Comparison of ENCODE assay signal across 1 cellular context in the genomic region with DNA sequence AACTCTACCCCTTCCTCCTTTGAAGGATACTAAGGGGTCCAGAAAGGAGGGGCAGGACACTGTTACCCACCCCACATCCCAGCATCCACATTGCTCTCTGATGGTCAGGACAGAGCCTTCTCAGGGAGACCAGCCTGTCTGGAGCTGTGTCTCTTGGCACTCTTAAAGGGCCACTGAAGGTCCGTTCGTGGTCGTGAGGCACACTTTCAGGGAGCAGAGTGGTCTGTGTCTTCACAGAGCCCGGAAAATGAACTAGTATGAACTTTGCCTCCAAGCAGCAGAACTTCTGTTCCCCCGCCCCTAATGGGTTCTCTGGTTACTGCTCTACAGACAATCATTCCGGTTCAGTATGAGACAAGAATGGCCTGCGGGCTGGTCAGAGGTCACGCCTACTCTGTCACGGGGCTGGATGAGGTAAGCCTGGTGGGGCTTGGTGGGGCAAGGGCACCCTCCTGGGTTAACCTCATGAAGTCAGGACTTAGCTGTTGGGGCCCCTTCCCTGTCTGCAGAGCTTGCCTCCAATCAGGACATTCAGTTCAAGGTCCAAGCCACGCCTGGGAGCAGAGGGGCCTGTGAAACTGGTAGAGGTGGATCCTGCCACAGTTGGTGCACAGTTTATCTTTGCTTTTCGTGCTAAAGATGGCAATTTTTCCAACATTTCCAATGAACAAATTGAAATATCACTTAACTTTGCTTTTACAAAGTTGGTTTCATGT.
TF ChIP-seq lines count a peak whose summit lies in the region.

No MANE protein-coding gene starts in this region.

TF ChIP-seq in HepG2, 621 proteins besides CTCF, POLR2A, EP300 and RAD21 (continued from another document and continues in another):
- TF ChIP-seq, protein P1, sequence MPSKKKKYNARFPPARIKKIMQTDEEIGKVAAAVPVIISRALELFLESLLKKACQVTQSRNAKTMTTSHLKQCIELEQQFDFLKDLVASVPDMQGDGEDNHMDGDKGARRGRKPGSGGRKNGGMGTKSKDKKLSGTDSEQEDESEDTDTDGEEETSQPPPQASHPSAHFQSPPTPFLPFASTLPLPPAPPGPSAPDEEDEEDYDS (CRISPR knock-in tag; IDR thresholded peaks at IDR 0.05) = peak; percentile 76
- no peak for TF ChIP-seq FLYWCH1 (CRISPR knock-in tag; IDR thresholded peaks at IDR 0.05)
- TF ChIP-seq, protein P2, sequence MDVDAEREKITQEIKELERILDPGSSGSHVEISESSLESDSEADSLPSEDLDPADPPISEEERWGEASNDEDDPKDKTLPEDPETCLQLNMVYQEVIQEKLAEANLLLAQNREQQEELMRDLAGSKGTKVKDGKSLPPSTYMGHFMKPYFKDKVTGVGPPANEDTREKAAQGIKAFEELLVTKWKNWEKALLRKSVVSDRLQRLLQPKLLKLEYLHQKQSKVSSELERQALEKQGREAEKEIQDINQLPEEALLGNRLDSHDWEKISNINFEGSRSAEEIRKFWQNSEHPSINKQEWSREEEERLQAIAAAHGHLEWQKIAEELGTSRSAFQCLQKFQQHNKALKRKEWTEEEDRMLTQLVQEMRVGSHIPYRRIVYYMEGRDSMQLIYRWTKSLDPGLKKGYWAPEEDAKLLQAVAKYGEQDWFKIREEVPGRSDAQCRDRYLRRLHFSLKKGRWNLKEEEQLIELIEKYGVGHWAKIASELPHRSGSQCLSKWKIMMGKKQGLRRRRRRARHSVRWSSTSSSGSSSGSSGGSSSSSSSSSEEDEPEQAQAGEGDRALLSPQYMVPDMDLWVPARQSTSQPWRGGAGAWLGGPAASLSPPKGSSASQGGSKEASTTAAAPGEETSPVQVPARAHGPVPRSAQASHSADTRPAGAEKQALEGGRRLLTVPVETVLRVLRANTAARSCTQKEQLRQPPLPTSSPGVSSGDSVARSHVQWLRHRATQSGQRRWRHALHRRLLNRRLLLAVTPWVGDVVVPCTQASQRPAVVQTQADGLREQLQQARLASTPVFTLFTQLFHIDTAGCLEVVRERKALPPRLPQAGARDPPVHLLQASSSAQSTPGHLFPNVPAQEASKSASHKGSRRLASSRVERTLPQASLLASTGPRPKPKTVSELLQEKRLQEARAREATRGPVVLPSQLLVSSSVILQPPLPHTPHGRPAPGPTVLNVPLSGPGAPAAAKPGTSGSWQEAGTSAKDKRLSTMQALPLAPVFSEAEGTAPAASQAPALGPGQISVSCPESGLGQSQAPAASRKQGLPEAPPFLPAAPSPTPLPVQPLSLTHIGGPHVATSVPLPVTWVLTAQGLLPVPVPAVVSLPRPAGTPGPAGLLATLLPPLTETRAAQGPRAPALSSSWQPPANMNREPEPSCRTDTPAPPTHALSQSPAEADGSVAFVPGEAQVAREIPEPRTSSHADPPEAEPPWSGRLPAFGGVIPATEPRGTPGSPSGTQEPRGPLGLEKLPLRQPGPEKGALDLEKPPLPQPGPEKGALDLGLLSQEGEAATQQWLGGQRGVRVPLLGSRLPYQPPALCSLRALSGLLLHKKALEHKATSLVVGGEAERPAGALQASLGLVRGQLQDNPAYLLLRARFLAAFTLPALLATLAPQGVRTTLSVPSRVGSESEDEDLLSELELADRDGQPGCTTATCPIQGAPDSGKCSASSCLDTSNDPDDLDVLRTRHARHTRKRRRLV (CRISPR knock-in tag; IDR thresholded peaks at IDR 0.05) = no peak
- no peak for TF ChIP-seq ISX (CRISPR knock-in tag; conservative IDR thresholded peaks at IDR 0.05)
- TF ChIP-seq, protein P3, sequence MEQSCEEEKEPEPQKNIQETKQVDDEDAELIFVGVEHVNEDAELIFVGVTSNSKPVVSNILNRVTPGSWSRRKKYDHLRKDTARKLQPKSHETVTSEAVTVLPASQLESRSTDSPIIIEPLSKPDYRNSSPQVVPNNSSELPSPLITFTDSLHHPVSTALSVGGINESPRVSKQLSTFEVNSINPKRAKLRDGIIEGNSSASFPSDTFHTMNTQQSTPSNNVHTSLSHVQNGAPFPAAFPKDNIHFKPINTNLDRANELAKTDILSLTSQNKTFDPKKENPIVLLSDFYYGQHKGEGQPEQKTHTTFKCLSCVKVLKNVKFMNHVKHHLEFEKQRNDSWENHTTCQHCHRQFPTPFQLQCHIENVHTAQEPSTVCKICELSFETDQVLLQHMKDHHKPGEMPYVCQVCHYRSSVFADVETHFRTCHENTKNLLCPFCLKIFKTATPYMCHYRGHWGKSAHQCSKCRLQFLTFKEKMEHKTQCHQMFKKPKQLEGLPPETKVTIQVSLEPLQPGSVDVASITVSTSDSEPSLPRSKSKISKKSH (CRISPR knock-in tag; IDR thresholded peaks at IDR 0.05; ENCODE audit: borderline replicate concordance) = 0 out of 2 replicates have a peak, but pooled peaks have one; percentile 32
- TF ChIP-seq SIN3B (IDR thresholded peaks at IDR 0.05; ENCODE audit: low read length) = no peak
- TF ChIP-seq HMG20A (CRISPR knock-in tag; IDR thresholded peaks at IDR 0.05; ENCODE audit: borderline replicate concordance) = peak; percentile 79
- TF ChIP-seq CENPT (CRISPR knock-in tag; IDR thresholded peaks at IDR 0.05; ENCODE audit: low read depth) = no peak
- TF ChIP-seq, protein P4, sequence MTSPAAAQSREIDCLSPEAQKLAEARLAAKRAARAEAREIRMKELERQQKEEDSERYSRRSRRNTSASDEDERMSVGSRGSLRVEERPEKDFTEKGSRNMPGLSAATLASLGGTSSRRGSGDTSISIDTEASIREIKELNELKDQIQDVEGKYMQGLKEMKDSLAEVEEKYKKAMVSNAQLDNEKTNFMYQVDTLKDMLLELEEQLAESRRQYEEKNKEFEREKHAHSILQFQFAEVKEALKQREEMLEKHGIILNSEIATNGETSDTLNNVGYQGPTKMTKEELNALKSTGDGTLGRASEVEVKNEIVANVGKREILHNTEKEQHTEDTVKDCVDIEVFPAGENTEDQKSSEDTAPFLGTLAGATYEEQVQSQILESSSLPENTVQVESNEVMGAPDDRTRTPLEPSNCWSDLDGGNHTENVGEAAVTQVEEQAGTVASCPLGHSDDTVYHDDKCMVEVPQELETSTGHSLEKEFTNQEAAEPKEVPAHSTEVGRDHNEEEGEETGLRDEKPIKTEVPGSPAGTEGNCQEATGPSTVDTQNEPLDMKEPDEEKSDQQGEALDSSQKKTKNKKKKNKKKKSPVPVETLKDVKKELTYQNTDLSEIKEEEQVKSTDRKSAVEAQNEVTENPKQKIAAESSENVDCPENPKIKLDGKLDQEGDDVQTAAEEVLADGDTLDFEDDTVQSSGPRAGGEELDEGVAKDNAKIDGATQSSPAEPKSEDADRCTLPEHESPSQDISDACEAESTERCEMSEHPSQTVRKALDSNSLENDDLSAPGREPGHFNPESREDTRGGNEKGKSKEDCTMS (CRISPR knock-in tag; conservative IDR thresholded peaks at IDR 0.05) = no peak
- TF ChIP-seq YEATS4 (CRISPR knock-in tag; IDR thresholded peaks at IDR 0.05; ENCODE audit: borderline replicate concordance) = peak; percentile 79; the same call in 1 of the 2 replicates
- TF ChIP-seq, protein P5, sequence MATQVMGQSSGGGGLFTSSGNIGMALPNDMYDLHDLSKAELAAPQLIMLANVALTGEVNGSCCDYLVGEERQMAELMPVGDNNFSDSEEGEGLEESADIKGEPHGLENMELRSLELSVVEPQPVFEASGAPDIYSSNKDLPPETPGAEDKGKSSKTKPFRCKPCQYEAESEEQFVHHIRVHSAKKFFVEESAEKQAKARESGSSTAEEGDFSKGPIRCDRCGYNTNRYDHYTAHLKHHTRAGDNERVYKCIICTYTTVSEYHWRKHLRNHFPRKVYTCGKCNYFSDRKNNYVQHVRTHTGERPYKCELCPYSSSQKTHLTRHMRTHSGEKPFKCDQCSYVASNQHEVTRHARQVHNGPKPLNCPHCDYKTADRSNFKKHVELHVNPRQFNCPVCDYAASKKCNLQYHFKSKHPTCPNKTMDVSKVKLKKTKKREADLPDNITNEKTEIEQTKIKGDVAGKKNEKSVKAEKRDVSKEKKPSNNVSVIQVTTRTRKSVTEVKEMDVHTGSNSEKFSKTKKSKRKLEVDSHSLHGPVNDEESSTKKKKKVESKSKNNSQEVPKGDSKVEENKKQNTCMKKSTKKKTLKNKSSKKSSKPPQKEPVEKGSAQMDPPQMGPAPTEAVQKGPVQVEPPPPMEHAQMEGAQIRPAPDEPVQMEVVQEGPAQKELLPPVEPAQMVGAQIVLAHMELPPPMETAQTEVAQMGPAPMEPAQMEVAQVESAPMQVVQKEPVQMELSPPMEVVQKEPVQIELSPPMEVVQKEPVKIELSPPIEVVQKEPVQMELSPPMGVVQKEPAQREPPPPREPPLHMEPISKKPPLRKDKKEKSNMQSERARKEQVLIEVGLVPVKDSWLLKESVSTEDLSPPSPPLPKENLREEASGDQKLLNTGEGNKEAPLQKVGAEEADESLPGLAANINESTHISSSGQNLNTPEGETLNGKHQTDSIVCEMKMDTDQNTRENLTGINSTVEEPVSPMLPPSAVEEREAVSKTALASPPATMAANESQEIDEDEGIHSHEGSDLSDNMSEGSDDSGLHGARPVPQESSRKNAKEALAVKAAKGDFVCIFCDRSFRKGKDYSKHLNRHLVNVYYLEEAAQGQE (IDR thresholded peaks at IDR 0.05; ENCODE audit: borderline replicate concordance in 1 of 2, low read depth in 1 of 2, low read length in 2 of 2) = no peak
- TF ChIP-seq FOXA1 (IDR thresholded peaks at IDR 0.05) = no peak
- no peak for TF ChIP-seq FOXA1 (CRISPR knock-in tag; IDR thresholded peaks at IDR 0.05)
- 0 out of 2 replicates have a peak, but pooled peaks have one; percentile 72 for TF ChIP-seq HNRNPL (IDR thresholded peaks at IDR 0.05; ENCODE audit: low read depth, low read length)
- TF ChIP-seq SALL2 (CRISPR knock-in tag; IDR thresholded peaks at IDR 0.05) = peak; percentile 50; the same call in 1 of the 2 replicates
- no peak for TF ChIP-seq MYNN (CRISPR knock-in tag; IDR thresholded peaks at IDR 0.05; ENCODE audit: low read depth)
- TF ChIP-seq, protein P6, sequence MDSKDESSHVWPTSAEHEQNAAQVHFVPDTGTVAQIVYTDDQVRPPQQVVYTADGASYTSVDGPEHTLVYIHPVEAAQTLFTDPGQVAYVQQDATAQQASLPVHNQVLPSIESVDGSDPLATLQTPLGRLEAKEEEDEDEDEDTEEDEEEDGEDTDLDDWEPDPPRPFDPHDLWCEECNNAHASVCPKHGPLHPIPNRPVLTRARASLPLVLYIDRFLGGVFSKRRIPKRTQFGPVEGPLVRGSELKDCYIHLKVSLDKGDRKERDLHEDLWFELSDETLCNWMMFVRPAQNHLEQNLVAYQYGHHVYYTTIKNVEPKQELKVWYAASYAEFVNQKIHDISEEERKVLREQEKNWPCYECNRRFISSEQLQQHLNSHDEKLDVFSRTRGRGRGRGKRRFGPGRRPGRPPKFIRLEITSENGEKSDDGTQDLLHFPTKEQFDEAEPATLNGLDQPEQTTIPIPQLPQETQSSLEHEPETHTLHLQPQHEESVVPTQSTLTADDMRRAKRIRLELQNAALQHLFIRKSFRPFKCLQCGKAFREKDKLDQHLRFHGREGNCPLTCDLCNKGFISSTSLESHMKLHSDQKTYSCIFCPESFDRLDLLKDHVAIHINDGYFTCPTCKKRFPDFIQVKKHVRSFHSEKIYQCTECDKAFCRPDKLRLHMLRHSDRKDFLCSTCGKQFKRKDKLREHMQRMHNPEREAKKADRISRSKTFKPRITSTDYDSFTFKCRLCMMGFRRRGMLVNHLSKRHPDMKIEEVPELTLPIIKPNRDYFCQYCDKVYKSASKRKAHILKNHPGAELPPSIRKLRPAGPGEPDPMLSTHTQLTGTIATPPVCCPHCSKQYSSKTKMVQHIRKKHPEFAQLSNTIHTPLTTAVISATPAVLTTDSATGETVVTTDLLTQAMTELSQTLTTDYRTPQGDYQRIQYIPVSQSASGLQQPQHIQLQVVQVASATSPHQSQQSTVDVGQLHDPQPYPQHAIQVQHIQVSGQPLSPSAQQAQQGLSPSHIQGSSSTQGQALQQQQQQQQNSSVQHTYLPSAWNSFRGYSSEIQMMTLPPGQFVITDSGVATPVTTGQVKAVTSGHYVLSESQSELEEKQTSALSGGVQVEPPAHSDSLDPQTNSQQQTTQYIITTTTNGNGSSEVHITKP (CRISPR knock-in tag; IDR thresholded peaks at IDR 0.05; ENCODE audit: low read depth) = 0 out of 2 replicates have a peak, but pooled peaks have one; percentile 55
- TF ChIP-seq, protein P7, sequence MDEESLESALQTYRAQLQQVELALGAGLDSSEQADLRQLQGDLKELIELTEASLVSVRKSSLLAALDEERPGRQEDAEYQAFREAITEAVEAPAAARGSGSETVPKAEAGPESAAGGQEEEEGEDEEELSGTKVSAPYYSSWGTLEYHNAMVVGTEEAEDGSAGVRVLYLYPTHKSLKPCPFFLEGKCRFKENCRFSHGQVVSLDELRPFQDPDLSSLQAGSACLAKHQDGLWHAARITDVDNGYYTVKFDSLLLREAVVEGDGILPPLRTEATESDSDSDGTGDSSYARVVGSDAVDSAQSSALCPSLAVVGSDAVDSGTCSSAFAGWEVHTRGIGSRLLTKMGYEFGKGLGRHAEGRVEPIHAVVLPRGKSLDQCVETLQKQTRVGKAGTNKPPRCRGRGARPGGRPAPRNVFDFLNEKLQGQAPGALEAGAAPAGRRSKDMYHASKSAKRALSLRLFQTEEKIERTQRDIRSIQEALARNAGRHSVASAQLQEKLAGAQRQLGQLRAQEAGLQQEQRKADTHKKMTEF (CRISPR knock-in tag; IDR thresholded peaks at IDR 0.05) = peak; percentile 95
- no peak for TF ChIP-seq ZNF441 (CRISPR knock-in tag; IDR thresholded peaks at IDR 0.05; ENCODE audit: borderline replicate concordance)
- peak; percentile 87 for TF ChIP-seq POLR2AphosphoS5 (IDR thresholded peaks at IDR 0.05; ENCODE audit: low read depth, low read length)
- peak; percentile 95 for TF ChIP-seq SALL1 (CRISPR knock-in tag; IDR thresholded peaks at IDR 0.05)
- peak; percentile 93 for TF ChIP-seq POGK (CRISPR knock-in tag; conservative IDR thresholded peaks at IDR 0.05)
- peak; percentile 72 for TF ChIP-seq CREB1 (IDR thresholded peaks at IDR 0.05)
- peak; percentile 55; the same call in 1 of the 2 replicates for TF ChIP-seq CREB1 (CRISPR knock-in tag; IDR thresholded peaks at IDR 0.05)
- TF ChIP-seq, protein P8, sequence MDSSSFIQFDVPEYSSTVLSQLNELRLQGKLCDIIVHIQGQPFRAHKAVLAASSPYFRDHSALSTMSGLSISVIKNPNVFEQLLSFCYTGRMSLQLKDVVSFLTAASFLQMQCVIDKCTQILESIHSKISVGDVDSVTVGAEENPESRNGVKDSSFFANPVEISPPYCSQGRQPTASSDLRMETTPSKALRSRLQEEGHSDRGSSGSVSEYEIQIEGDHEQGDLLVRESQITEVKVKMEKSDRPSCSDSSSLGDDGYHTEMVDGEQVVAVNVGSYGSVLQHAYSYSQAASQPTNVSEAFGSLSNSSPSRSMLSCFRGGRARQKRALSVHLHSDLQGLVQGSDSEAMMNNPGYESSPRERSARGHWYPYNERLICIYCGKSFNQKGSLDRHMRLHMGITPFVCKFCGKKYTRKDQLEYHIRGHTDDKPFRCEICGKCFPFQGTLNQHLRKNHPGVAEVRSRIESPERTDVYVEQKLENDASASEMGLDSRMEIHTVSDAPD (CRISPR knock-in tag; IDR thresholded peaks at IDR 0.05) = peak; percentile 78; the same call in 1 of the 2 replicates
- TF ChIP-seq SMARCE1 (IDR thresholded peaks at IDR 0.05; ENCODE audit: borderline replicate concordance) = no peak
